Comparison of ENCODE assay signal across 9 cellular contexts in the genomic region with DNA sequence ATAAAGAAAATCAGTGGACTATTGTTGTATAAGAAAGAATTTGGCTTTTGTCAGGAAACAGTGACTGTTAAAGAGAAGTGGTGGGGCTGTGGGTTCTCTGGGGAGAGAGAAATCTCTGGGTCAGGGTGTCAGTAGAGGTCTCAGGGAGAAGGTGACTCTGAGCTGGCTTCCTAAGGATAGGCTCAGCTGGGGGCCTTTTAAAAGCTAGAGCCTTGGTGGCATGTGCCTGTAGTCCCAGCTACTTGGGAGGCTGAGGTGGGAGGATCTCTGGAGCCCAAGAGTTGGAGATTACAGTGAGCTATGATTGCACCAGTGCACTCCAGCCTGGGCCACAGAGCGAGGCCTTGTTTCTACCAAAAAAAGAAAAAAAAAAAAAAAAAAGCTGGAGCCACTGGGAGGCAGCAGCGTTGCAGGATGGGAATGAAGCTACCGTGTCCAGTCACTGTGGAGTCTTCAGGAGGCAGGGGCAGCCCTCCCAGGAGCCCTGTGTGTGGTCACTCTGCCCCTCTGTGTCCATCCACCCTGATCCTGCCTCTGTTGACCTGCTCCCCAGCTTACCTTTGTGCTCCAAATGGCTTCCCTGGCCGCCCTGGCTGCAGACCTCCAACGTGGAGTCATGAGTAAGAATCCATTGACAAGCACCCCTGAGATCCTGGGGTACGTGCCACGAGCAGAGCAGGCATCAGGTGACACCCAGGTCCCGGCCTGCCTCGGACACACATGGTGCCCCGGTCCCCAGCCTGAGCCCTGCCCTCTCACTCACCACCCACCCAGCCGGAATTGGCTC. TPM values are rescaled to one million over a fixed set of nuclear protein-coding genes. Genes with fewer than 3 reads are reported as not detected.
A peak's percentile ranks its signal among the peaks of the same experiment; 100 is the strongest.
DNase-seq lines count a peak whose midpoint lies in the region; ATAC-seq and TF ChIP-seq lines count a peak whose summit lies in the region.
"Had no signal": no experiment of that assay in that cellular context is flagged by ENCODE, and none has a peak within 500 bp of the region (broad histone marks: within the 10 kb centered on the region; RNA-seq: fewer than 3 reads in every experiment).

No MANE protein-coding gene starts in this region.

- H3K56ac ChIP-seq in H9 (ENCODE audit: insufficient read length, low read depth, low read length) = no peak overlapping the region

- no peak overlapping the region for H4K91ac ChIP-seq in H9 (ENCODE audit: insufficient read length, low read depth, low read length)

- peak overlapping the region in 2 of 3 experiments; percentile 34 to 75; a peak in 3 of 7 replicates for H3K27ac Mint-ChIP-seq in H9

- H3K14ac ChIP-seq in H9 (ENCODE audit: insufficient read depth, low read length) = no peak overlapping the region

- peaks cover 6 to 21% (median 8%) of the 10 kb centered on the region in 3 experiments; a peak in 6 of 7 replicates for H3K36me3 Mint-ChIP-seq in H9 (ENCODE audit: insufficient read depth in 1 of 3, low read depth in 3 of 3)

- H3F3A ChIP-seq in SK-N-SH (replicated peaks; ENCODE audit: insufficient read depth) = peaks cover 12% of the 10 kb centered on the region

- no peak overlapping the region for H3K4ac ChIP-seq in H9 (ENCODE audit: low read depth, low read length)

- H3K4me1 ChIP-seq in H9 (ENCODE audit: insufficient read depth, low read length) = peaks cover 3% of the 10 kb centered on the region; the same call in 1 of the 2 replicates
- peaks cover 4 to 5% of the 10 kb centered on the region in 2 experiments; a peak in 2 of 4 replicates for H3K4me1 ChIP-seq in SK-N-SH (ENCODE audit: control insufficient read depth in 1 of 2, insufficient read depth in 2 of 2, low read depth in 1 of 2, low read length in 1 of 2)
- H3K4me1 ChIP-seq in stomach = peaks cover 5 to 22% (median 16%) of the 10 kb centered on the region in 4 donors

- intact Hi-C loops in stomach (cut with DNase I; ENCODE audit: low total_unique reads) = no loop called here

- no peaks in the 10 kb centered on the region for H3K79me1 ChIP-seq in H9 (ENCODE audit: insufficient read depth, low read depth, low read length, poor library complexity, severe bottlenecking)

- CTCF ChIA-PET in SK-N-SH (lab: Yijun Ruan, JAX) = interaction anchor here (0.6 to 2.0 kb wide), 9 partner anchors 13 to 287 kb away, joined by 3 to 6 read pairs (median 3); no protein-coding TSS in a partner anchor

- H2AFZ ChIP-seq in H9 (ENCODE audit: low read length) (no peak overlapping the region), SK-N-SH (ENCODE audit: low read depth) (peak overlapping the region; percentile 72)

- no peak overlapping the region for H3K4me2 ChIP-seq in H9 (ENCODE audit: insufficient read depth, insufficient read length, low read length)
- H3K4me2 ChIP-seq in SK-N-SH = peak overlapping the region; percentile 10; the same call in 1 of the 2 replicates

- no peak for DNase-seq in H9
- peak; percentile 55 for DNase-seq in SK-N-SH
- DNase-seq in fibroblast of the conjunctiva (ENCODE audit: low read depth) = peak; percentile 10
- DNase-seq in stomach = no peak
- DNase-seq in NCI-H2107 (lab: John Stamatoyannopoulos, UW) = no peak
- DNase-seq in NCI-H2171 (lab: John Stamatoyannopoulos, UW) = no peak
- no peak for DNase-seq in SW480 (ENCODE audit: low spot score)
- DNase-seq: activated CD4-positive, alpha-beta T cell treated with anti-CD3 and anti-CD28 coated beads, Interleukin-2, amount 50 U/mL, for 1 hour had no signal

- POLR2A ChIA-PET in SK-N-SH (lab: Yijun Ruan, JAX) = interaction anchor here (1.2 kb wide), 1 partner anchor 11 kb away, joined by 3 read pairs; no protein-coding TSS in a partner anchor

- H3K4me3 Mint-ChIP-seq in H9 = no peak overlapping the region

- no peak overlapping the region for H2BK12ac ChIP-seq in H9 (ENCODE audit: insufficient read length, low read depth, low read length)

- H3K36me3 ChIP-seq in SK-N-SH (replicated peaks in 1 of 2; ENCODE audit: control insufficient read depth in 1 of 2, insufficient read depth in 2 of 2, low read length in 1 of 2) (peaks cover 0 to 10% of the 10 kb centered on the region in 2 experiments), stomach (peaks cover 0 to 20% (median 1%) of the 10 kb centered on the region in 4 donors)

- H3K27ac ChIP-seq in H9 (ENCODE audit: insufficient read length, low read depth, low read length) (no peak overlapping the region), SK-N-SH (ENCODE audit: low read depth in 2 of 2, low read length in 1 of 2) (peak overlapping the region in 1 of 2 experiments; percentile 89; a peak in 2 of 4 replicates), stomach (peak overlapping the region in 4 of 5 donors; percentile 5 to 67 (median 61))

- no peak overlapping the region for H3K23ac ChIP-seq in H9 (ENCODE audit: insufficient read length, low read depth, low read length)

- no peak overlapping the region for H3K4me3 ChIP-seq in SK-N-SH (ENCODE audit: low read depth in 2 of 2, low read length in 1 of 2)
- no peak overlapping the region for H3K4me3 ChIP-seq in stomach

- H2AK5ac ChIP-seq in H9 (ENCODE audit: insufficient read length, low read length) = no peak overlapping the region

- TF ChIP-seq EP300 in SK-N-SH (IDR thresholded peaks at IDR 0.05; ENCODE audit: borderline replicate concordance in 1 of 2, low read depth in 1 of 2, low read length in 1 of 2) = no peak
- no peak for TF ChIP-seq EP300 in stomach (IDR thresholded peaks at IDR 0.05)

- no peak overlapping the region for H2BK5ac ChIP-seq in H9 (ENCODE audit: insufficient read length, low read length)

- H3K27me3 Mint-ChIP-seq in H9 (ENCODE audit: low read depth) = peaks cover 20% of the 10 kb centered on the region

- peaks cover 6% of the 10 kb centered on the region for H3K23me2 ChIP-seq in H9 (ENCODE audit: insufficient read length, low read depth, low read length, poor library complexity, severe bottlenecking)

- no CpG with 5 or more reads among the region's 11 CpGs for WGBS in H9 (ENCODE audit: extremely low coverage, insufficient read length, low lambda C conversion rate)
- WGBS in SK-N-SH (ENCODE audit: low lambda C conversion rate) = 94% methylated on average over 7 of the region's 11 CpGs
- 62 to 78% (median 71%) methylated on average over 8 to 11 of the region's 11 CpGs for WGBS in stomach, 5 donors

- H2BK20ac ChIP-seq in H9 (ENCODE audit: low read depth, low read length, poor library complexity, severe bottlenecking) = no peak overlapping the region

- H3K18ac ChIP-seq in H9 (ENCODE audit: insufficient read length, low read depth, low read length) = no peak overlapping the region

- no peak overlapping the region for H2BK120ac ChIP-seq in H9 (ENCODE audit: low read depth, low read length, poor library complexity, severe bottlenecking)

- no peaks in the 10 kb centered on the region; the same call in 1 of the 2 replicates for H3K27me3 ChIP-seq in H9 (ENCODE audit: insufficient read depth, low read length)
- H3K27me3 ChIP-seq in SK-N-SH (ENCODE audit: insufficient read depth) = no peaks in the 10 kb centered on the region
- no peaks in the 10 kb centered on the region for H3K27me3 ChIP-seq in stomach

- H3K9me3 ChIP-seq in H9 (ENCODE audit: control insufficient read depth, low read depth, low read length) = no peaks in the 10 kb centered on the region
- H3K9me3 ChIP-seq in SK-N-SH = no peaks in the 10 kb centered on the region
- no peaks in the 10 kb centered on the region for H3K9me3 ChIP-seq in stomach

- H3K79me2 ChIP-seq in H9 (ENCODE audit: insufficient read depth, low read length) (no peaks in the 10 kb centered on the region), SK-N-SH (ENCODE audit: insufficient read depth) (no peaks in the 10 kb centered on the region)

- H3K9me3 Mint-ChIP-seq in H9 = peaks cover 14 to 18% of the 10 kb centered on the region in 2 experiments

- H4K20me1 ChIP-seq in H9 (ENCODE audit: control insufficient read depth, insufficient read depth, insufficient read length) (no peaks in the 10 kb centered on the region), SK-N-SH (ENCODE audit: insufficient read depth) (no peaks in the 10 kb centered on the region)

- peak; percentile 54 for TF ChIP-seq RAD21 in SK-N-SH (IDR thresholded peaks at IDR 0.05; ENCODE audit: low read length)

- H3T11ph ChIP-seq in H9 (ENCODE audit: low read length) = no peak overlapping the region

- H3K4me1 Mint-ChIP-seq in H9 = peaks cover 22 to 26% of the 10 kb centered on the region in 2 experiments

- H4K8ac ChIP-seq in H9 (replicated peaks; ENCODE audit: insufficient read length, low read depth, low read length) = no peak overlapping the region

- H3K9me2 ChIP-seq in SK-N-SH = no peaks in the 10 kb centered on the region

- no peak overlapping the region for H4K5ac ChIP-seq in H9 (ENCODE audit: insufficient read length, low read depth, low read length)

- H3K9ac ChIP-seq in H9 (ENCODE audit: extremely low read depth, insufficient read length, low read length) (no peak overlapping the region), SK-N-SH (peak overlapping the region; percentile 53)

- TF ChIP-seq CTCF in H9 (conservative IDR thresholded peaks at IDR 0.05) = peak; percentile 33; the same call in 1 of the 3 replicates
- peak; percentile 46 for TF ChIP-seq CTCF in SK-N-SH (IDR thresholded peaks at IDR 0.05)
- TF ChIP-seq CTCF in stomach (IDR thresholded peaks at IDR 0.05) = no peak

- ATAC-seq in HG02588 (IDR thresholded peaks at IDR 0.05; ENCODE audit: unreplicated experiment) = no peak

- H2BK15ac ChIP-seq in H9 (ENCODE audit: low read depth, low read length) = no peak overlapping the region

- no peak for TF ChIP-seq POLR2A in stomach (IDR thresholded peaks at IDR 0.05)

TF ChIP-seq in SK-N-SH, 30 proteins besides CTCF, POLR2A, EP300 and RAD21:
- TF ChIP-seq SMC3 (IDR thresholded peaks at IDR 0.05; ENCODE audit: low read depth, low read length) = peak; percentile 30; the same call in 1 of the 2 replicates
- TF ChIP-seq FOSL2 (IDR thresholded peaks at IDR 0.05; ENCODE audit: borderline replicate concordance, low read depth) = no peak

RNA-seq across cellular contexts. Expression of a gene that starts 5.4 kb away (rescaled TPM):
- 1,068 and 1,091 TPM in 2 replicates for total RNA-seq in H9 (2021)
- 496 and 565 TPM in 2 replicates for polyA plus RNA-seq in SK-N-SH (2012; rRNA removed)
- polyA plus RNA-seq in SK-N-SH (2012; cell fraction: cytosol; rRNA removed) = 295 and 435 TPM in 2 replicates
- polyA plus RNA-seq in SK-N-SH (2012; cell fraction: nucleus; rRNA removed) = 201 and 326 TPM in 2 replicates
- 100 to 1,000 TPM in 4 of 5 donors, 10 to 100 TPM in 1; 59.5 to 293 (median 214) TPM for total RNA-seq in stomach
- 100 to 1,000 TPM; 496 to 940 (median 891) TPM for polyA plus RNA-seq in stomach

RNA-seq across cellular contexts. Expression of a gene that starts 31.1 kb away (rescaled TPM):
- total RNA-seq in H9 (2021) (12.1 and 15.0 TPM in 2 replicates), stomach (10 to 100 TPM in 1 of 5 donors, 1 to 10 TPM in 4; 3.2 to 10.3 (median 6.6) TPM)
- polyA plus RNA-seq in SK-N-SH (2012; rRNA removed) (21.8 and 27.1 TPM in 2 replicates), stomach (1 to 10 TPM; 5.8 to 9.1 (median 6.7) TPM)
- polyA plus RNA-seq in SK-N-SH (2012; cell fraction: cytosol; rRNA removed) = 9.3 and 12.5 TPM in 2 replicates
- polyA plus RNA-seq in SK-N-SH (2012; cell fraction: nucleus; rRNA removed) = 68.9 and 85.4 TPM in 2 replicates

RNA-seq across cellular contexts. Expression of a gene that starts 50.0 kb away (rescaled TPM):
- total RNA-seq in H9 (2021) (9.0 and 9.8 TPM in 2 replicates), stomach (10 to 100 TPM in 2 of 5 donors, 1 to 10 TPM in 2, under 1 TPM in 1; 0.45 to 24.1 (median 5.2) TPM)
- polyA plus RNA-seq in SK-N-SH (2012; rRNA removed) (not detected in 2 replicates), stomach (10 to 100 TPM in 1 of 3 donors, 1 to 10 TPM in 2; 6.2 to 24.5 (median 7.9) TPM)
- not detected in 2 replicates for polyA plus RNA-seq in SK-N-SH (2012; cell fraction: cytosol; rRNA removed)
- 0.01 TPM in 2 replicates for polyA plus RNA-seq in SK-N-SH (2012; cell fraction: nucleus; rRNA removed)

Comparison
In these comparisons a context has a peak if more than half of its experiments do, and no peak if none do; other contexts are left out.
1. DNase-seq: peak in SK-N-SH (single experiment) and fibroblast of the conjunctiva (single experiment); none in H9 (single experiment), stomach (single experiment), NCI-H2107 (single experiment), NCI-H2171 (single experiment) and SW480 (single experiment).
2. CTCF ChIP-seq: peak in H9 (single experiment) and SK-N-SH (single experiment); none in stomach (0 of 7).